8 cellular contexts compared by ENCODE assay signal in genomic region chr5:134226441-134227192, GRCh38. TPM values are rescaled to one million over a fixed set of nuclear protein-coding genes. Genes with fewer than 3 reads are reported as not detected.
DNase-seq lines count a peak whose midpoint lies in the region; ATAC-seq, FAIRE-seq and TF ChIP-seq lines count a peak whose summit lies in the region.

No MANE protein-coding gene starts in this region.

- H3K36me3 ChIP-seq in esophagus squamous epithelium (no peaks in the 10 kb centered on the region), neural progenitor cell (no peaks in the 10 kb centered on the region)

- WGBS in A549 (ENCODE audit: missing lambda C conversion rate), result 17% methylated on average over 35 of the region's 51 CpGs
- 4 to 8% methylated on average over 12 to 25 of the region's 51 CpGs for WGBS in esophagus squamous epithelium, 2 donors

- peak overlapping the region; percentile 97 for H3K27ac Mint-ChIP-seq in neural progenitor cell

- peaks cover 22% of the 10 kb centered on the region for H3K36me3 Mint-ChIP-seq in neural progenitor cell

- intact Hi-C loops in esophagus squamous epithelium (cut with DNase I), result no loop called here

- H3K27me3 ChIP-seq in esophagus squamous epithelium (no peaks in the 10 kb centered on the region), neural progenitor cell (no peaks in the 10 kb centered on the region)

- in situ Hi-C loops in GM13977 (cut with MboI; ENCODE audit: low pct_unique_long_range_greater_than_20kb, low sequenced_read_pairs, unreplicated experiment), result no loop called here

- peak overlapping the region; percentile 91 for H3K4me3 Mint-ChIP-seq in neural progenitor cell

- peaks cover 42% of the 10 kb centered on the region for H4K20me1 ChIP-seq in neural progenitor cell (ENCODE audit: low read depth)

- TF ChIP-seq EP300 in A549 (IDR thresholded peaks at IDR 0.05), result no peak

- H3K4me1 ChIP-seq in A549, result peaks cover 34% of the 10 kb centered on the region
- H3K4me1 ChIP-seq in esophagus squamous epithelium, result peaks cover 9 to 49% (median 30%) of the 10 kb centered on the region in 3 donors
- H3K4me1 ChIP-seq in neural progenitor cell, result peaks cover 31% of the 10 kb centered on the region

- H3K4me1 Mint-ChIP-seq in neural progenitor cell, result peaks cover 39% of the 10 kb centered on the region

- DNase-seq in A549 (ENCODE audit: low read depth in 1 of 2, low spot score in 1 of 2), result peak in 1 of 2 experiments; percentile 10
- DNase-seq in activated CD4-positive, alpha-beta T cell treated with anti-CD3 and anti-CD28 coated beads, Interleukin-2, amount 50 U/mL, for 4 hours, result peak; percentile 69 to 74
- no peak for DNase-seq in esophagus squamous epithelium (lab: John Stamatoyannopoulos, UW)
- no peak for DNase-seq in neural progenitor cell (ENCODE audit: low spot score)
- DNase-seq in GM13977 (ENCODE audit: low spot score), result no peak
- DNase-seq in H4 (ENCODE audit: low spot score), result no peak

- H3K4me2 ChIP-seq in A549 (peak overlapping the region; percentile 86), neural progenitor cell (peak overlapping the region; percentile 87)

- no peak for FAIRE-seq in A549 (lab: Jason Lieb, UNC)

- H3K4me3 ChIP-seq in A549 (peak overlapping the region; percentile 78), esophagus squamous epithelium (peak overlapping the region; percentile 76 to 92 (median 84)), neural progenitor cell (peak overlapping the region; percentile 92)

- peak overlapping the region; percentile 55 for H3K9ac ChIP-seq in neural progenitor cell

- H3K27me3 Mint-ChIP-seq in neural progenitor cell (ENCODE audit: insufficient read depth, low read depth), result peaks cover 3% of the 10 kb centered on the region

- H3K9me3 ChIP-seq in A549, result no peaks in the 10 kb centered on the region
- H3K9me3 ChIP-seq in esophagus squamous epithelium, result no peaks in the 10 kb centered on the region
- H3K9me3 ChIP-seq in neural progenitor cell (ENCODE audit: low read depth), result no peaks in the 10 kb centered on the region

- H3F3A ChIP-seq in neural progenitor cell (ENCODE audit: low read depth), result peaks cover 14% of the 10 kb centered on the region

- H2AFZ ChIP-seq in neural progenitor cell (replicated peaks), result peak overlapping the region; percentile 84

- POLR2A ChIA-PET in A549 (lab: Yijun Ruan, JAX), result interaction anchor here (0.5 to 3.2 kb wide), 24 partner anchors 10 to 866 kb away, joined by 3 to 52 read pairs (median 6); partner anchors contain the start of gene SKP1

- TF ChIP-seq CTCF in A549 (IDR thresholded peaks at IDR 0.05) (no peak), esophagus squamous epithelium (IDR thresholded peaks at IDR 0.05) (peak in 1 of 6 experiments; percentile 3), neural progenitor cell (IDR thresholded peaks at IDR 0.05) (no peak), GM13977 (IDR thresholded peaks at IDR 0.05; ENCODE audit: extremely low read depth, insufficient read depth, missing control alignments) (no peak)

- peaks cover 51% of the 10 kb centered on the region for H3K79me2 ChIP-seq in neural progenitor cell (ENCODE audit: low read depth)

- H3K27ac ChIP-seq in A549, result peak overlapping the region; percentile 92 to 98
- peak overlapping the region; percentile 99 to 100 (median 99) for H3K27ac ChIP-seq in esophagus squamous epithelium
- H3K27ac ChIP-seq in neural progenitor cell, result peak overlapping the region; percentile 32

- H3K9me3 Mint-ChIP-seq in neural progenitor cell, result peaks cover 3% of the 10 kb centered on the region

- TF ChIP-seq POLR2A in A549 (IDR thresholded peaks at IDR 0.05; ENCODE audit: low read length), result peak; percentile 86
- peak in 1 of 4 donors; percentile 19 for TF ChIP-seq POLR2A in esophagus squamous epithelium (IDR thresholded peaks at IDR 0.05)

- peak; percentile 55 to 59 for ATAC-seq in A549
- peak; percentile 16 for ATAC-seq in GM18873 (IDR thresholded peaks at IDR 0.05; ENCODE audit: low FRiP score, unreplicated experiment)
- peak; percentile 19 for ATAC-seq in HG03520 (IDR thresholded peaks at IDR 0.05; ENCODE audit: unreplicated experiment)

- CTCF ChIA-PET in A549 (lab: Yijun Ruan, JAX), result interaction anchor here (0.9 to 3.5 kb wide), 17 partner anchors 10 to 361 kb away, joined by 3 to 19 read pairs (median 7); no protein-coding TSS in a partner anchor

- no peak for TF ChIP-seq RAD21 in A549 (conservative IDR thresholded peaks at IDR 0.05 in 1 of 2, IDR thresholded peaks at IDR 0.05 in 1 of 2)

TF ChIP-seq in A549, 52 proteins besides CTCF, POLR2A, EP300 and RAD21 (continues in another document):
- TF ChIP-seq JUN (IDR thresholded peaks at IDR 0.05), result peak in 1 of 2 experiments; percentile 70; a peak in 4 of 5 replicates
- 0 out of 2 replicates have a peak, but pooled peaks have one; percentile 0 for TF ChIP-seq E2F6 (IDR thresholded peaks at IDR 0.05; ENCODE audit: borderline replicate concordance, low read depth)
- TF ChIP-seq EHMT2 (IDR thresholded peaks at IDR 0.05; ENCODE audit: low read depth), result no peak
- peak; percentile 70; the same call in 2 of the 3 replicates for TF ChIP-seq BCL3 (IDR thresholded peaks at IDR 0.05)
- TF ChIP-seq HEYL (CRISPR knock-in tag; IDR thresholded peaks at IDR 0.05), result no peak
- no peak for TF ChIP-seq FOSL2 (IDR thresholded peaks at IDR 0.05)
- no peak for TF ChIP-seq FOSL2 (CRISPR knock-in tag; IDR thresholded peaks at IDR 0.05)
- TF ChIP-seq HOXB13 (CRISPR knock-in tag; IDR thresholded peaks at IDR 0.05; ENCODE audit: low read depth), result no peak
- no peak for TF ChIP-seq RNF2 (IDR thresholded peaks at IDR 0.05; ENCODE audit: borderline replicate concordance, low read depth)
- TF ChIP-seq FOSB (CRISPR knock-in tag; IDR thresholded peaks at IDR 0.05), result no peak
- no peak for TF ChIP-seq ELK1 (IDR thresholded peaks at IDR 0.05; ENCODE audit: low read depth, low read length)
- no peak for TF ChIP-seq ZSCAN20 (CRISPR knock-in tag; IDR thresholded peaks at IDR 0.05)
- no peak for TF ChIP-seq RCOR1 (IDR thresholded peaks at IDR 0.05; ENCODE audit: low read depth, low read length)
- TF ChIP-seq NFE2L2 (conservative IDR thresholded peaks at IDR 0.05; ENCODE audit: low read length), result no peak
- TF ChIP-seq SREBF2 (IDR thresholded peaks at IDR 0.05), result no peak
- no peak for TF ChIP-seq EHF (CRISPR knock-in tag; IDR thresholded peaks at IDR 0.05)
- no peak for TF ChIP-seq ZNF302 (CRISPR knock-in tag; IDR thresholded peaks at IDR 0.05)
- TF ChIP-seq POLR2AphosphoS2 (conservative IDR thresholded peaks at IDR 0.05; ENCODE audit: low read length), result no peak
- TF ChIP-seq TFCP2L1 (CRISPR knock-in tag; IDR thresholded peaks at IDR 0.05), result no peak
- TF ChIP-seq HOXA7 (CRISPR knock-in tag; IDR thresholded peaks at IDR 0.05), result no peak
- no peak for TF ChIP-seq ZC3H11A (IDR thresholded peaks at IDR 0.05)
- TF ChIP-seq KDM5A (IDR thresholded peaks at IDR 0.05), result no peak
- no peak for TF ChIP-seq BHLHE40 (IDR thresholded peaks at IDR 0.05; ENCODE audit: low read depth, low read length)
- TF ChIP-seq HES2 (IDR thresholded peaks at IDR 0.05), result no peak

RNA-seq across cellular contexts. Expression of gene PPP2CA, which starts 0.7 kb away (rescaled TPM):
- polyA plus RNA-seq in A549 (2011; rRNA removed), result 233 and 357 TPM in 2 replicates
- polyA plus RNA-seq in A549 (2012; cell fraction: cytosol; rRNA removed), result 132 and 159 TPM in 2 replicates
- polyA plus RNA-seq in A549 (2012; cell fraction: nucleus; rRNA removed), result 208 and 236 TPM in 2 replicates
- 268 to 275 TPM (median 273 TPM) in 3 replicates for polyA plus RNA-seq in A549 (2017; fragmentation: RNase III; extraction: RNeasy Plus Mini Kit Qiagen cat#74134 plus additional on column Dnase treatment)
- polyA minus RNA-seq in A549 (2011; rRNA and poly(A)+ RNA removed), result 57.1 and 57.3 TPM in 2 replicates
- total RNA-seq in esophagus squamous epithelium, result 100 to 1,000 TPM; 129 to 306 (median 215) TPM
- 216 and 251 TPM in 2 replicates for total RNA-seq in neural progenitor cell (ENCODE audit: low replicate concordance)
- 179 and 250 TPM in 2 replicates for total RNA-seq in H4 (2014; rRNA removed; shearing (Covaris generic))

RNA-seq across cellular contexts. Expression of gene SKP1, which starts 49.9 kb away (rescaled TPM):
- polyA plus RNA-seq in A549 (2011; rRNA removed), result 608 and 776 TPM in 2 replicates
- polyA plus RNA-seq in A549 (2012; cell fraction: cytosol; rRNA removed), result 286 and 332 TPM in 2 replicates
- polyA plus RNA-seq in A549 (2012; cell fraction: nucleus; rRNA removed), result 83.8 and 155 TPM in 2 replicates
- 870 to 955 TPM (median 919 TPM) in 3 replicates for polyA plus RNA-seq in A549 (2017; fragmentation: RNase III; extraction: RNeasy Plus Mini Kit Qiagen cat#74134 plus additional on column Dnase treatment)
- polyA minus RNA-seq in A549 (2011; rRNA and poly(A)+ RNA removed), result 90.6 and 122 TPM in 2 replicates
- 100 to 1,000 TPM; 159 to 260 (median 208) TPM for total RNA-seq in esophagus squamous epithelium
- total RNA-seq in neural progenitor cell (ENCODE audit: low replicate concordance), result 507 and 758 TPM in 2 replicates
- 886 and 1,193 TPM in 2 replicates for total RNA-seq in H4 (2014; rRNA removed; shearing (Covaris generic))

Comparison
In these comparisons a context has a peak if more than half of its experiments do, and no peak if none do; other contexts are left out.
1. DNase-seq: peak in activated CD4-positive, alpha-beta T cell treated with anti-CD3 and anti-CD28 coated beads, Interleukin-2, amount 50 U/mL, for 4 hours (2 of 2); none in esophagus squamous epithelium (single experiment), neural progenitor cell (single experiment), GM13977 (single experiment) and H4 (single experiment).
2. H3K27ac ChIP-seq: peak in every context shown above with its lines; median percentile 99 in esophagus squamous epithelium; 95 in A549; 32 in neural progenitor cell.
3. Peak in every context shown above with its lines, with median percentiles within 50 percentile points of each other: ATAC-seq and H3K4me3 ChIP-seq.